8 cellular contexts compared by ENCODE assay signal in genomic region chr17:41917957-41918391, GRCh38. TPM values are rescaled to one million over a fixed set of nuclear protein-coding genes. Genes with fewer than 3 reads are reported as not detected.
DNase-seq lines count a peak whose midpoint lies in the region; ATAC-seq and TF ChIP-seq lines count a peak whose summit lies in the region.

No MANE protein-coding gene starts in this region.

- H3K4me1 Mint-ChIP-seq in activated CD4-positive, alpha-beta memory T cell treated with anti-CD3 and anti-CD28 coated beads, Interleukin-2, amount 10 ng/mL, durations not matched to agents 7 days and 5 days = peaks cover 40% of the 10 kb centered on the region
- peaks cover 38% of the 10 kb centered on the region for H3K4me1 Mint-ChIP-seq in endothelial cell (ENCODE audit: unreplicated experiment)
- peaks cover 45% of the 10 kb centered on the region for H3K4me1 Mint-ChIP-seq in stimulated activated naive CD8-positive, alpha-beta T cell treated with anti-CD3 and anti-CD28 coated beads, Interleukin-15, Interleukin-2, amounts not matched to agents 100 ng/mL and 50 ng/mL, for 24 hours (ENCODE audit: low read depth)

- CTCF ChIA-PET in AG04450 (lab: Charles Lee) = interaction anchor here (1.2 to 1.9 kb wide), 2 partner anchors 23 to 116 kb away, joined by 3 to 5 read pairs; no protein-coding TSS in a partner anchor
- CTCF ChIA-PET in activated CD4-positive, alpha-beta memory T cell treated with anti-CD3 and anti-CD28 coated beads, Interleukin-2, amount 10 ng/mL, durations not matched to agents 7 days and 5 days (lab: Charles Lee) = interaction anchor here (0.8 to 2.5 kb wide), 12 partner anchors 11 to 229 kb away, joined by 3 to 21 read pairs (median 5); partner anchors contain the start of genes CNP, DNAJC7, EIF1 and JUP

- peak overlapping the region; percentile 98 for H3K4me3 ChIP-seq in AG04450 (ENCODE audit: low read depth, low read length)
- H3K4me3 ChIP-seq in muscle layer of duodenum (ENCODE audit: low read depth in 1 of 2, low read length in 2 of 2) = peak overlapping the region; percentile 84 to 92

- ATAC-seq in GM19452 (IDR thresholded peaks at IDR 0.05; ENCODE audit: unreplicated experiment) = peak; percentile 21

- H3K9me3 ChIP-seq in AG04450 (ENCODE audit: control insufficient read depth, insufficient read depth, low read length) = no peaks in the 10 kb centered on the region; the same call in 1 of the 2 replicates
- no peaks in the 10 kb centered on the region for H3K9me3 ChIP-seq in muscle layer of duodenum (ENCODE audit: control insufficient read depth in 1 of 2, low read length in 2 of 2)

- H3K4me1 ChIP-seq in muscle layer of duodenum (ENCODE audit: control insufficient read depth in 1 of 2, insufficient read depth in 2 of 2, low read length in 2 of 2) = peaks cover 11 to 23% of the 10 kb centered on the region in 2 donors

- TF ChIP-seq CTCF in AG04450 (IDR thresholded peaks at IDR 0.05; ENCODE audit: low read depth, low read length) (no peak), endothelial cell (IDR thresholded peaks at IDR 0.05; ENCODE audit: unreplicated experiment) (no peak)

- H3K36me3 Mint-ChIP-seq in activated CD4-positive, alpha-beta memory T cell treated with anti-CD3 and anti-CD28 coated beads, Interleukin-2, amount 10 ng/mL, durations not matched to agents 7 days and 5 days (ENCODE audit: low read depth) = peaks cover 33% of the 10 kb centered on the region
- H3K36me3 Mint-ChIP-seq in endothelial cell (ENCODE audit: low read depth, unreplicated experiment) = peaks cover 10% of the 10 kb centered on the region
- H3K36me3 Mint-ChIP-seq in stimulated activated naive CD8-positive, alpha-beta T cell treated with anti-CD3 and anti-CD28 coated beads, Interleukin-15, Interleukin-2, amounts not matched to agents 100 ng/mL and 50 ng/mL, for 24 hours (ENCODE audit: low read depth) = peaks cover 19% of the 10 kb centered on the region

- H3K4me3 Mint-ChIP-seq in activated CD4-positive, alpha-beta memory T cell treated with anti-CD3 and anti-CD28 coated beads, Interleukin-2, amount 10 ng/mL, durations not matched to agents 7 days and 5 days = peak overlapping the region; percentile 96
- H3K4me3 Mint-ChIP-seq in endothelial cell (ENCODE audit: unreplicated experiment) = peak overlapping the region; percentile 95
- H3K4me3 Mint-ChIP-seq in stimulated activated naive CD8-positive, alpha-beta T cell treated with anti-CD3 and anti-CD28 coated beads, Interleukin-15, Interleukin-2, amounts not matched to agents 100 ng/mL and 50 ng/mL, for 24 hours = peak overlapping the region; percentile 92

- peaks cover 7% of the 10 kb centered on the region in 2 donors for H3K36me3 ChIP-seq in muscle layer of duodenum (ENCODE audit: control insufficient read depth in 1 of 2, insufficient read depth in 2 of 2, low read length in 2 of 2)

- H3K27ac ChIP-seq in AG04450 (ENCODE audit: low read depth, low read length) (peak overlapping the region; percentile 61), muscle layer of duodenum (ENCODE audit: low read length) (peak overlapping the region; percentile 84)

- no peaks in the 10 kb centered on the region for H3K27me3 Mint-ChIP-seq in activated CD4-positive, alpha-beta memory T cell treated with anti-CD3 and anti-CD28 coated beads, Interleukin-2, amount 10 ng/mL, durations not matched to agents 7 days and 5 days
- H3K27me3 Mint-ChIP-seq in endothelial cell (ENCODE audit: unreplicated experiment) = peaks cover 10% of the 10 kb centered on the region
- H3K27me3 Mint-ChIP-seq in stimulated activated naive CD8-positive, alpha-beta T cell treated with anti-CD3 and anti-CD28 coated beads, Interleukin-15, Interleukin-2, amounts not matched to agents 100 ng/mL and 50 ng/mL, for 24 hours = no peaks in the 10 kb centered on the region

- H3K27me3 ChIP-seq in AG04450 (ENCODE audit: control insufficient read depth, insufficient read depth, low read length) (no peaks in the 10 kb centered on the region), muscle layer of duodenum (ENCODE audit: low read depth, low read length) (no peaks in the 10 kb centered on the region)

- no peaks in the 10 kb centered on the region for H3K9me3 Mint-ChIP-seq in activated CD4-positive, alpha-beta memory T cell treated with anti-CD3 and anti-CD28 coated beads, Interleukin-2, amount 10 ng/mL, durations not matched to agents 7 days and 5 days
- H3K9me3 Mint-ChIP-seq in endothelial cell (ENCODE audit: unreplicated experiment) = no peaks in the 10 kb centered on the region
- H3K9me3 Mint-ChIP-seq in stimulated activated naive CD8-positive, alpha-beta T cell treated with anti-CD3 and anti-CD28 coated beads, Interleukin-15, Interleukin-2, amounts not matched to agents 100 ng/mL and 50 ng/mL, for 24 hours = no peaks in the 10 kb centered on the region

- peak overlapping the region; percentile 90 for H3K27ac Mint-ChIP-seq in activated CD4-positive, alpha-beta memory T cell treated with anti-CD3 and anti-CD28 coated beads, Interleukin-2, amount 10 ng/mL, durations not matched to agents 7 days and 5 days
- H3K27ac Mint-ChIP-seq in endothelial cell (ENCODE audit: unreplicated experiment) = peak overlapping the region; percentile 75
- H3K27ac Mint-ChIP-seq in stimulated activated naive CD8-positive, alpha-beta T cell treated with anti-CD3 and anti-CD28 coated beads, Interleukin-15, Interleukin-2, amounts not matched to agents 100 ng/mL and 50 ng/mL, for 24 hours = peak overlapping the region; percentile 85

- POLR2A ChIA-PET in AG04450 (lab: Yijun Ruan, JAX) = interaction anchor here (1.2 to 2.9 kb wide), 8 partner anchors 11 to 230 kb away, joined by 3 to 23 read pairs (median 4); partner anchors contain the start of genes CNP, KLHL11, ODAD4 and P3H4
- POLR2A ChIA-PET in activated CD4-positive, alpha-beta memory T cell treated with anti-CD3 and anti-CD28 coated beads, Interleukin-2, amount 10 ng/mL, durations not matched to agents 7 days and 5 days (lab: Charles Lee) = interaction anchor here (0.7 to 4.0 kb wide), 25 partner anchors 9 to 1443 kb away, joined by 3 to 108 read pairs (median 4); partner anchors contain the start of genes CNP, DHX58, DNAJC7 and EIF1

- DNase-seq in AG04450 (ENCODE audit: low read depth, low spot score) (no peak), NCI-H146 treated with DMSO at 0.1 percent for 48 hours (lab: John Stamatoyannopoulos, UW; ENCODE audit: unreplicated experiment) (peak; percentile 8), endothelial cell (ENCODE audit: low spot score) (peak; percentile 34), NCI-H226 (no peak)
- DNase-seq in activated CD4-positive, alpha-beta memory T cell treated with anti-CD3 and anti-CD28 coated beads, Interleukin-2, amount 10 ng/mL, durations not matched to agents 7 days and 5 days = peak; percentile 38

RNA-seq across cellular contexts. Expression of gene ACLY, which starts 0.8 kb away (rescaled TPM):
- polyA plus RNA-seq in AG04450 (2011; rRNA removed) = 161 and 163 TPM in 2 replicates
- polyA minus RNA-seq in AG04450 (2011; rRNA and poly(A)+ RNA removed) = 273 and 347 TPM in 2 replicates
- 100 to 1,000 TPM; 177 to 183 TPM for total RNA-seq in activated CD4-positive, alpha-beta memory T cell treated with anti-CD3 and anti-CD28 coated beads, Interleukin-2, amount 10 ng/mL, durations not matched to agents 7 days and 5 days
- total RNA-seq in endothelial cell (ENCODE audit: unreplicated experiment) = 376 TPM

RNA-seq across cellular contexts. Expression of gene ODAD4, which starts 12.4 kb away (rescaled TPM):
- 0.47 and 0.56 TPM in 2 replicates for polyA plus RNA-seq in AG04450 (2011; rRNA removed)
- 0.74 and 2.0 TPM in 2 replicates for polyA minus RNA-seq in AG04450 (2011; rRNA and poly(A)+ RNA removed)
- 1 to 10 TPM; 1.7 to 2.0 TPM for total RNA-seq in activated CD4-positive, alpha-beta memory T cell treated with anti-CD3 and anti-CD28 coated beads, Interleukin-2, amount 10 ng/mL, durations not matched to agents 7 days and 5 days
- 2.2 TPM for total RNA-seq in endothelial cell (ENCODE audit: unreplicated experiment)

RNA-seq across cellular contexts. Expression of gene CNP, which starts 48.6 kb away (rescaled TPM):
- polyA plus RNA-seq in AG04450 (2011; rRNA removed) = 53.0 and 85.7 TPM in 2 replicates
- polyA minus RNA-seq in AG04450 (2011; rRNA and poly(A)+ RNA removed) = 126 and 219 TPM in 2 replicates
- total RNA-seq in activated CD4-positive, alpha-beta memory T cell treated with anti-CD3 and anti-CD28 coated beads, Interleukin-2, amount 10 ng/mL, durations not matched to agents 7 days and 5 days = 10 to 100 TPM; 89.8 to 91.0 TPM
- 82.1 TPM for total RNA-seq in endothelial cell (ENCODE audit: unreplicated experiment)

RNA-seq across cellular contexts. Expression of gene KLHL11, which starts 52.8 kb away (rescaled TPM):
- polyA plus RNA-seq in AG04450 (2011; rRNA removed) = 7.6 and 9.3 TPM in 2 replicates
- polyA minus RNA-seq in AG04450 (2011; rRNA and poly(A)+ RNA removed) = 28.0 and 39.1 TPM in 2 replicates
- 10 to 100 TPM; 13.9 to 14.4 TPM for total RNA-seq in activated CD4-positive, alpha-beta memory T cell treated with anti-CD3 and anti-CD28 coated beads, Interleukin-2, amount 10 ng/mL, durations not matched to agents 7 days and 5 days
- 9.0 TPM for total RNA-seq in endothelial cell (ENCODE audit: unreplicated experiment)

Comparison
In these comparisons a context has a peak if more than half of its experiments do, and no peak if none do; other contexts are left out.
1. DNase-seq: peak in NCI-H146 treated with DMSO at 0.1 percent for 48 hours (single experiment), activated CD4-positive, alpha-beta memory T cell treated with anti-CD3 and anti-CD28 coated beads, Interleukin-2, amount 10 ng/mL, durations not matched to agents 7 days and 5 days (single experiment) and endothelial cell (single experiment); none in AG04450 (single experiment) and NCI-H226 (single experiment).
2. Peak in every context shown above with its lines, with median percentiles within 50 percentile points of each other: H3K27ac Mint-ChIP-seq and H3K4me3 Mint-ChIP-seq.